ENCODE assay signal across 8 cellular contexts in genomic region chr14:39266589-39266870, GRCh38. TPM values are rescaled to one million over a fixed set of nuclear protein-coding genes. Genes with fewer than 3 reads are reported as not detected.
A peak's percentile ranks its signal among the peaks of the same experiment; 100 is the strongest.
DNase-seq lines count a peak whose midpoint lies in the region; ATAC-seq and TF ChIP-seq lines count a peak whose summit lies in the region.

No MANE protein-coding gene starts in this region.

- H3K4me1 Mint-ChIP-seq in activated T-cell treated with anti-CD3 and anti-CD28 coated beads, Interleukin-2, amount 50 U/mL, for 24 hours (ENCODE audit: low read depth) = peaks cover 53% of the 10 kb centered on the region

- H3K4me3 ChIP-seq in Peyer's patch (peak overlapping the region; percentile 50 to 88 (median 84)), ectodermal cell (ENCODE audit: insufficient read depth, low read depth, low read length) (peak overlapping the region; percentile 78), mucosa of stomach (ENCODE audit: low read length) (peak overlapping the region; percentile 85), aorta (ENCODE audit: low read length in 2 of 2) (peak overlapping the region; percentile 63 to 86)

- H3K27ac ChIP-seq in Peyer's patch (peak overlapping the region; percentile 88 to 97 (median 94)), ectodermal cell (ENCODE audit: insufficient read depth, low read depth, low read length, poor library complexity, severe bottlenecking) (no peak overlapping the region), aorta (ENCODE audit: low read depth in 1 of 2, low read length in 2 of 2) (peak overlapping the region; percentile 47 to 68)

- peaks cover 10% of the 10 kb centered on the region for H3K9me3 Mint-ChIP-seq in activated T-cell treated with anti-CD3 and anti-CD28 coated beads, Interleukin-2, amount 50 U/mL, for 24 hours

- H3K36me3 ChIP-seq in Peyer's patch (no peaks in the 10 kb centered on the region), ectodermal cell (ENCODE audit: control insufficient read depth, insufficient read depth, low read length) (no peaks in the 10 kb centered on the region), mucosa of stomach (ENCODE audit: control insufficient read depth, insufficient read depth, low read length) (no peaks in the 10 kb centered on the region), aorta (ENCODE audit: control insufficient read depth in 1 of 2, insufficient read depth in 2 of 2, low read length in 1 of 2) (no peaks in the 10 kb centered on the region)

- H3K4me1 ChIP-seq in Peyer's patch = peaks cover 0 to 31% (median 8%) of the 10 kb centered on the region in 4 donors
- H3K4me1 ChIP-seq in ectodermal cell (ENCODE audit: control insufficient read depth, insufficient read depth, low read length) = peaks cover 5% of the 10 kb centered on the region
- peaks cover 13% of the 10 kb centered on the region for H3K4me1 ChIP-seq in mucosa of stomach (ENCODE audit: control insufficient read depth, insufficient read depth, low read length)
- H3K4me1 ChIP-seq in aorta (ENCODE audit: control insufficient read depth in 1 of 2, insufficient read depth in 2 of 2, low read length in 2 of 2) = no peaks in the 10 kb centered on the region

- peak overlapping the region; percentile 97 for H3K27ac Mint-ChIP-seq in activated T-cell treated with anti-CD3 and anti-CD28 coated beads, Interleukin-2, amount 50 U/mL, for 24 hours

- intact Hi-C loops in aorta (cut with DNase I) = loop anchor here (2.0 to 10.0 kb wide), 3 partner anchors 92 to 168 kb away; partner anchors contain the start of genes FBXO33 (in 1 of the 2), PNN (in 1 of the 2) and SEC23A (in 1 of the 2)

- H3K9me3 ChIP-seq in Peyer's patch = no peaks in the 10 kb centered on the region
- no peaks in the 10 kb centered on the region for H3K9me3 ChIP-seq in ectodermal cell (ENCODE audit: control insufficient read depth, low read length)
- no peaks in the 10 kb centered on the region for H3K9me3 ChIP-seq in mucosa of stomach (ENCODE audit: control insufficient read depth, low read length)
- H3K9me3 ChIP-seq in aorta (ENCODE audit: control insufficient read depth, low read length) = no peaks in the 10 kb centered on the region

- H3K27me3 Mint-ChIP-seq in activated T-cell treated with anti-CD3 and anti-CD28 coated beads, Interleukin-2, amount 50 U/mL, for 24 hours = no peaks in the 10 kb centered on the region

- H3K4me3 Mint-ChIP-seq in activated T-cell treated with anti-CD3 and anti-CD28 coated beads, Interleukin-2, amount 50 U/mL, for 24 hours = peak overlapping the region; percentile 92

- no peak for TF ChIP-seq POLR2A in Peyer's patch (IDR thresholded peaks at IDR 0.05)

- H3K27me3 ChIP-seq in Peyer's patch = no peaks in the 10 kb centered on the region
- peaks cover 16% of the 10 kb centered on the region for H3K27me3 ChIP-seq in ectodermal cell (ENCODE audit: control insufficient read depth, insufficient read depth, low read length, poor library complexity, severe bottlenecking)
- H3K27me3 ChIP-seq in mucosa of stomach (ENCODE audit: control insufficient read depth, insufficient read depth, low read length) = no peaks in the 10 kb centered on the region
- H3K27me3 ChIP-seq in aorta (ENCODE audit: control insufficient read depth in 1 of 2, insufficient read depth in 2 of 2, low read length in 1 of 2) = no peaks in the 10 kb centered on the region

- TF ChIP-seq CTCF in Peyer's patch (IDR thresholded peaks at IDR 0.05) = no peak

- DNase-seq in activated T-cell treated with anti-CD3 and anti-CD28 coated beads, Interleukin-2, amount 50 U/mL, for 24 hours = no peak
- DNase-seq in activated T-cell treated with anti-CD3 and anti-CD28 coated beads, Interleukin-2, amount 50 U/mL, for 48 hours = no peak
- DNase-seq in Peyer's patch (peak; percentile 61 to 91 (median 91)), aorta (peak; percentile 76 to 89), GDM1 (lab: John Stamatoyannopoulos, UW) (no peak)

- WGBS in ectodermal cell, 2 experiments = 0 to 1% methylated on average over 28 of the region's 28 CpGs
- WGBS in aorta, 2 donors = 0% methylated on average over 18 to 28 of the region's 28 CpGs

- ATAC-seq in HG02885 (IDR thresholded peaks at IDR 0.05; ENCODE audit: poor library complexity, unreplicated experiment) = peak; percentile 37
- peak; percentile 85 for ATAC-seq in aorta (ENCODE audit: low FRiP score)

- H3K9ac ChIP-seq in mucosa of stomach (ENCODE audit: low read length) = peak overlapping the region; percentile 83

- H3K36me3 Mint-ChIP-seq in activated T-cell treated with anti-CD3 and anti-CD28 coated beads, Interleukin-2, amount 50 U/mL, for 24 hours (ENCODE audit: low read depth) = peaks cover 20% of the 10 kb centered on the region

RNA-seq across cellular contexts. Expression of gene MIA2, which starts 32.8 kb away (rescaled TPM):
- total RNA-seq in Peyer's patch = 100 to 1,000 TPM in 3 of 4 donors, 10 to 100 TPM in 1; 44.6 to 143 (median 128) TPM
- 14.7 TPM for polyA plus RNA-seq in ectodermal cell (2013, experiment 1 of 4)
- polyA plus RNA-seq in ectodermal cell (2013, experiment 2 of 4) = 16.7 TPM
- polyA plus RNA-seq in ectodermal cell (2013, experiment 3 of 4) = 13.8 TPM
- polyA plus RNA-seq in ectodermal cell (2013, experiment 4 of 4) = 15.1 TPM
- 10 to 100 TPM; 25.2 to 26.7 TPM for total RNA-seq in aorta
- polyA plus RNA-seq in aorta = 10 to 100 TPM; 13.5 to 14.3 TPM

Comparison
In these comparisons a context has a peak if more than half of its experiments do, and no peak if none do; other contexts are left out.
1. DNase-seq: peak in Peyer's patch (3 of 3) and aorta (2 of 2); none in activated T-cell treated with anti-CD3 and anti-CD28 coated beads, Interleukin-2, amount 50 U/mL, for 24 hours (single experiment), activated T-cell treated with anti-CD3 and anti-CD28 coated beads, Interleukin-2, amount 50 U/mL, for 48 hours (0 of 2) and GDM1 (single experiment).
2. Peak in every context shown above with its lines, with median percentiles within 50 percentile points of each other: H3K4me3 ChIP-seq.